In the genomic region with DNA sequence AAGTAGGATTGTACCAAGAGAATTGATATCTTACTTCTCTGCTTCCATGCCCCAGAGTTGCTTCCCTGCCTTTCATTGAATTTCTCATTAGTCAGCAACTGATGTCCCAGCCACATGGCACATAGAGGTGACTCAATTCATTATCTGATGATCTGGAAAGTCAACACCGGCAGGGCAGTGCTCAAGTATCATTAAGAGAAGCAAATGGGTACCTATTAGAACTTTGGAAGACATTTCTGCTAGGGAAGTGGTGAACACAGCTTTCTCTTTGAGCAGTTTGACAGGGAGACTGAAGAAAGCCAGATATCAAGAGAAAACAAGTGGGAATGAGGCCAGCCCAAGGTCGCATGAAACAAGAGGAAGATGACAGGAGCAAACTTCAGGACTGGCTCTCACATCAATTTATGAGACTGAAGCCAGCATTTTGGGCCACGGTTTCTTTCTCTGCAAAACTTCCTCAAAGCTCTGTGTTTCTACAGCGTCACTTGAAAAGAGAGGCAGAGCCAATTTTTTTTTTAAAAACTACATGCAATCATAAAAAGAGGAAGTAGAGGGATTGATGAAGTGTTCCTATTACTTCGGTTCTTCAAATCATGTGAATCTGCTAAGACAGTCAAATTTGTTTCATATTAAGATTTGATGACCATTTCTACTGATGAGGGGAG, we compare ENCODE assay signal across 8 cellular contexts.
DNase-seq lines count a peak whose midpoint lies in the region; ATAC-seq, FAIRE-seq and TF ChIP-seq lines count a peak whose summit lies in the region.
"Had no signal": no experiment of that assay in that cellular context is flagged by ENCODE, and none has a peak within 500 bp of the region (broad histone marks: within the 10 kb centered on the region; RNA-seq: fewer than 3 reads in every experiment).

No MANE protein-coding gene starts in this region.

- H3K9me3 Mint-ChIP-seq in WTC11: no peaks in the 10 kb centered on the region

- no peaks in the 10 kb centered on the region for H3K9me1 ChIP-seq in K562 (ENCODE audit: control insufficient read depth, insufficient read depth, low read length)

- H3K4me1 Mint-ChIP-seq in WTC11: no peaks in the 10 kb centered on the region

- no peak for TF ChIP-seq EP300 in K562 (IDR thresholded peaks at IDR 0.05; ENCODE audit: low read length)

- ATAC-seq in GM18511 (IDR thresholded peaks at IDR 0.05; ENCODE audit: unreplicated experiment) (peak; percentile 55), K562 (peak; percentile 41; the same call in 2 of the 3 replicates), omental fat pad (ENCODE audit: low FRiP score) (peak; percentile 9), WTC11 (no peak), HG03139 (IDR thresholded peaks at IDR 0.05; ENCODE audit: unreplicated experiment) (no peak)

- no peaks in the 10 kb centered on the region for H4K20me1 ChIP-seq in K562 (replicated peaks; ENCODE audit: control insufficient read depth, insufficient read depth, low read length)

- 3% methylated on average over 5 of the region's 5 CpGs for WGBS in K562 (ENCODE audit: insufficient coverage, low coverage, missing lambda C conversion rate)

- H3K27ac ChIP-seq in K562 (ENCODE audit: extremely low read depth, low read depth, low read length): peak overlapping the region; percentile 45; the same call in 2 of the 3 replicates

- TF ChIP-seq CTCF in K562 (IDR thresholded peaks at IDR 0.05 in 2 of 3, conservative IDR thresholded peaks at IDR 0.05 in 1 of 3; ENCODE audit: insufficient read depth in 2 of 3, low read depth in 1 of 3, low read length in 3 of 3) (no peak), omental fat pad (IDR thresholded peaks at IDR 0.05) (no peak), WTC11 (IDR thresholded peaks at IDR 0.05) (no peak)

- TF ChIP-seq RAD21 in K562 (CRISPR knock-in tag; conservative IDR thresholded peaks at IDR 0.05 in 1 of 2, IDR thresholded peaks at IDR 0.05 in 1 of 2): no peak

- no peaks in the 10 kb centered on the region for H3K36me3 ChIP-seq in K562 (ENCODE audit: control insufficient read depth, insufficient read depth, low read length)

- no peak overlapping the region for H3K27ac Mint-ChIP-seq in WTC11
- H3K27ac Mint-ChIP-seq: nephron had no signal

- H3K4me2 ChIP-seq in K562 (ENCODE audit: insufficient read depth, low read length): no peak overlapping the region

- H3K4me1 ChIP-seq in K562 (replicated peaks in 1 of 2; ENCODE audit: control insufficient read depth in 2 of 2, insufficient read depth in 2 of 2, low read length in 2 of 2): no peaks in the 10 kb centered on the region; a peak in 3 of 5 replicates

- POLR2A ChIA-PET in K562 (lab: Yijun Ruan, JAX): interaction anchor here (0.5 to 0.9 kb wide), 3 partner anchors 10 to 53 kb away, joined by 3 to 5 read pairs (median 3); no protein-coding TSS in a partner anchor
- POLR2A ChIA-PET in WTC11 (lab: Charles Lee): no interaction called here

- H3K36me3 Mint-ChIP-seq in WTC11: no peaks in the 10 kb centered on the region

- H3K9ac ChIP-seq in K562 (ENCODE audit: insufficient read depth in 1 of 2, low read depth in 2 of 2, low read length in 2 of 2): no peak overlapping the region

- no peaks in the 10 kb centered on the region for H3K79me2 ChIP-seq in K562 (ENCODE audit: control insufficient read depth, insufficient read depth, low read length)

- no peak for TF ChIP-seq POLR2A in K562 (conservative IDR thresholded peaks at IDR 0.05)

- no peak overlapping the region for H3K4me3 ChIP-seq in K562

- peak; percentile 46 for DNase-seq in NCI-H2227 treated with DMSO at 0.1 percent for 48 hours (lab: John Stamatoyannopoulos, UW)
- DNase-seq in K562 (ENCODE audit: extremely low read depth in 1 of 4, low spot score in 3 of 4): peak in 1 of 4 experiments; percentile 6
- DNase-seq in omental fat pad (ENCODE audit: low spot score): no peak
- no peak for DNase-seq in WTC11 (ENCODE audit: low spot score)
- DNase-seq in activated effector memory CD4-positive, alpha-beta T cell treated with anti-CD3 and anti-CD28 coated beads, Interleukin-2, amount 50 U/mL, for 16 hours: no peak

- in situ Hi-C loops in K562 (cut with MboI): no loop called here

- CTCF ChIA-PET in K562 (lab: Yijun Ruan, JAX; ENCODE audit: low intra/inter-chr PET ratio): no interaction called here
- CTCF ChIA-PET in WTC11 (lab: Charles Lee): no interaction called here

- H3K27me3 Mint-ChIP-seq in WTC11 (ENCODE audit: low read depth): no peaks in the 10 kb centered on the region

- peak overlapping the region; percentile 32 for H2AFZ ChIP-seq in K562 (ENCODE audit: low read depth, low read length)

- H3K9me3 ChIP-seq in K562 (replicated peaks; ENCODE audit: control insufficient read depth, insufficient read depth, low read depth, low read length): no peaks in the 10 kb centered on the region

- intact Hi-C loops in K562 (cut with micrococcal nuclease): no loop called here

- H3K27me3 ChIP-seq in K562 (ENCODE audit: control insufficient read depth in 2 of 2, insufficient read depth in 2 of 2, low read length in 2 of 2): no peaks in the 10 kb centered on the region

- no TSS peak for BruUV-seq in K562 (replicated peaks; lab: Mats Ljungman, UMichigan)

- no peak overlapping the region for H3K4me3 Mint-ChIP-seq in WTC11
- H3K4me3 Mint-ChIP-seq: nephron had no signal

- peak; percentile 19 for FAIRE-seq in K562 (lab: Jason Lieb, UNC)

TF ChIP-seq in K562, 482 proteins besides CTCF, POLR2A, EP300 and RAD21 (continues in another document):
- TF ChIP-seq, protein P1, sequence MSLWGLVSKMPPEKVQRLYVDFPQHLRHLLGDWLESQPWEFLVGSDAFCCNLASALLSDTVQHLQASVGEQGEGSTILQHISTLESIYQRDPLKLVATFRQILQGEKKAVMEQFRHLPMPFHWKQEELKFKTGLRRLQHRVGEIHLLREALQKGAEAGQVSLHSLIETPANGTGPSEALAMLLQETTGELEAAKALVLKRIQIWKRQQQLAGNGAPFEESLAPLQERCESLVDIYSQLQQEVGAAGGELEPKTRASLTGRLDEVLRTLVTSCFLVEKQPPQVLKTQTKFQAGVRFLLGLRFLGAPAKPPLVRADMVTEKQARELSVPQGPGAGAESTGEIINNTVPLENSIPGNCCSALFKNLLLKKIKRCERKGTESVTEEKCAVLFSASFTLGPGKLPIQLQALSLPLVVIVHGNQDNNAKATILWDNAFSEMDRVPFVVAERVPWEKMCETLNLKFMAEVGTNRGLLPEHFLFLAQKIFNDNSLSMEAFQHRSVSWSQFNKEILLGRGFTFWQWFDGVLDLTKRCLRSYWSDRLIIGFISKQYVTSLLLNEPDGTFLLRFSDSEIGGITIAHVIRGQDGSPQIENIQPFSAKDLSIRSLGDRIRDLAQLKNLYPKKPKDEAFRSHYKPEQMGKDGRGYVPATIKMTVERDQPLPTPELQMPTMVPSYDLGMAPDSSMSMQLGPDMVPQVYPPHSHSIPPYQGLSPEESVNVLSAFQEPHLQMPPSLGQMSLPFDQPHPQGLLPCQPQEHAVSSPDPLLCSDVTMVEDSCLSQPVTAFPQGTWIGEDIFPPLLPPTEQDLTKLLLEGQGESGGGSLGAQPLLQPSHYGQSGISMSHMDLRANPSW (CRISPR knock-in tag; IDR thresholded peaks at IDR 0.05): no peak
- no peak for TF ChIP-seq CXXC5 (CRISPR knock-in tag; IDR thresholded peaks at IDR 0.05)
- 0 out of 2 replicates have a peak, but pooled peaks have one; percentile 25 for TF ChIP-seq ZNF384 (IDR thresholded peaks at IDR 0.05; ENCODE audit: low read depth, low read length)
- TF ChIP-seq ZNF316 (IDR thresholded peaks at IDR 0.05): peak; percentile 78
- TF ChIP-seq JUND (IDR thresholded peaks at IDR 0.05; ENCODE audit: borderline replicate concordance, low read depth, low read length): 0 out of 2 replicates have a peak, but pooled peaks have one; percentile 47
- peak; percentile 35; the same call in 2 of the 3 replicates for TF ChIP-seq JUND (tag; IDR thresholded peaks at IDR 0.05; ENCODE audit: borderline replicate concordance, low read depth, low read length)
- no peak for TF ChIP-seq CBFA2T3 (IDR thresholded peaks at IDR 0.05)
- 0 out of 2 replicates have a peak, but pooled peaks have one; percentile 47 for TF ChIP-seq SMARCE1 (IDR thresholded peaks at IDR 0.05)
- TF ChIP-seq TCF3 (CRISPR knock-in tag; IDR thresholded peaks at IDR 0.05): no peak
- peak; percentile 87 for TF ChIP-seq FOSL1 (tag; conservative IDR thresholded peaks at IDR 0.05)

TF ChIP-seq in WTC11, 78 proteins besides CTCF, POLR2A, EP300 and RAD21:
- TF ChIP-seq ZNF416 (CRISPR knock-in tag; IDR thresholded peaks at IDR 0.05): no peak
- TF ChIP-seq, protein P2, sequence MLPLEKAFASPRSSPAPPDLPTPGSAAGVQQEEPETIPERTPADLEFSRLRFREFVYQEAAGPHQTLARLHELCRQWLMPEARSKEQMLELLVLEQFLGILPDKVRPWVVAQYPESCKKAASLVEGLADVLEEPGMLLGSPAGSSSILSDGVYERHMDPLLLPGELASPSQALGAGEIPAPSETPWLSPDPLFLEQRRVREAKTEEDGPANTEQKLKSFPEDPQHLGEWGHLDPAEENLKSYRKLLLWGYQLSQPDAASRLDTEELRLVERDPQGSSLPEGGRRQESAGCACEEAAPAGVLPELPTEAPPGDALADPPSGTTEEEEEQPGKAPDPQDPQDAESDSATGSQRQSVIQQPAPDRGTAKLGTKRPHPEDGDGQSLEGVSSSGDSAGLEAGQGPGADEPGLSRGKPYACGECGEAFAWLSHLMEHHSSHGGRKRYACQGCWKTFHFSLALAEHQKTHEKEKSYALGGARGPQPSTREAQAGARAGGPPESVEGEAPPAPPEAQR (CRISPR knock-in tag; IDR thresholded peaks at IDR 0.05): no peak
- TF ChIP-seq TEAD4 (CRISPR knock-in tag; IDR thresholded peaks at IDR 0.05): no peak
- TF ChIP-seq, protein P3, sequence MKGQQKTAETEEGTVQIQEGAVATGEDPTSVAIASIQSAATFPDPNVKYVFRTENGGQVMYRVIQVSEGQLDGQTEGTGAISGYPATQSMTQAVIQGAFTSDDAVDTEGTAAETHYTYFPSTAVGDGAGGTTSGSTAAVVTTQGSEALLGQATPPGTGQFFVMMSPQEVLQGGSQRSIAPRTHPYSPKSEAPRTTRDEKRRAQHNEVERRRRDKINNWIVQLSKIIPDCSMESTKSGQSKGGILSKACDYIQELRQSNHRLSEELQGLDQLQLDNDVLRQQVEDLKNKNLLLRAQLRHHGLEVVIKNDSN (CRISPR knock-in tag; IDR thresholded peaks at IDR 0.05): no peak
- no peak for TF ChIP-seq KAT7 (CRISPR knock-in tag; IDR thresholded peaks at IDR 0.05; ENCODE audit: borderline replicate concordance)
- TF ChIP-seq ZNF263 (CRISPR knock-in tag; IDR thresholded peaks at IDR 0.05; ENCODE audit: low read depth): no peak
- no peak for TF ChIP-seq CBFB (CRISPR knock-in tag; IDR thresholded peaks at IDR 0.05; ENCODE audit: low read depth)
- TF ChIP-seq JUN (CRISPR knock-in tag; IDR thresholded peaks at IDR 0.05): no peak
- TF ChIP-seq NFE2L1 (CRISPR knock-in tag; IDR thresholded peaks at IDR 0.05): no peak

Comparison
In these comparisons a context has a peak if more than half of its experiments do, and no peak if none do; other contexts are left out.
1. ATAC-seq: peak in GM18511 (single experiment), K562 (single experiment) and omental fat pad (single experiment); none in WTC11 (single experiment) and HG03139 (single experiment).